ENCODE assay signal across 1 cellular context in the genomic region with DNA sequence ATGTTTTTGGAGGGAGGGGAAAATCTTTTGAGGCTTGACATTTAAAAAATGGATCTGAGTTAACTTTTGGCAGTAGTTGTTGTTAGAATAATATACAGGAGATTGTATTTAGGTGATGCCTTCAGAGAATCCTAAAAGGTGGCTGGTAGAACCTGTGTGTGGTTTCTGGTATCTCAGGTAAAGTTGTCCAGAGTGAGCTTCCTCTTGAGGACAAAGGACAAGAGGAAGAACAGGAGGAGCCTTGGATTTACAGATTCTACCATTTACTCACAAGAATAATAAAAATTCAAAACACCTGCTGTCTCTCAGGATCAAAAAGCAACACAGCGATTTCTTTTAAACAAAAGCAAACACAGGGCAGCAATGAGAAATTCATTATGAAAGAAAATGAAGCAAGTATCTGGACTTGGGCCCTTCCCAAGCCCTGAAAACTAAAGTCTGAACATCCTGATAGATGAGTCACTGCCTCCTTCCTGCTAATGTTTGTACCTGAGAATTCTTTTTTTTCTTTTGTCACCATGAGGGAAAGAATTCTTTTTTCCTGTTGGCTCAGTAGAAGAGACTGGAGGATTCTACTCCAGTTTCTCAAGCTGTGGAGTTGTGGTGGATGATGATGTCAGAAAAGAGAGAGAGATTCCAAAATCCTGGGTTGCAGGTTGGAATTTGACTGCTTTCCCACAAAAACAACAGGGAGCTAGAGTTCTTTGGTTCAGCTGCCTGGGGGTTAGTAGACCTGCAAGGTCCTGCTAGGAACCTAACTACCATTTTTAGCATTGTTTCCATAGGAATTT.
A peak's percentile ranks its signal among the peaks of the same experiment; 100 is the strongest.
TF ChIP-seq lines count a peak whose summit lies in the region.

No MANE protein-coding gene starts in this region.

TF ChIP-seq in GM23338, 12 proteins besides CTCF, POLR2A, EP300 and RAD21 (continued from another document):
- TF ChIP-seq, protein P1, sequence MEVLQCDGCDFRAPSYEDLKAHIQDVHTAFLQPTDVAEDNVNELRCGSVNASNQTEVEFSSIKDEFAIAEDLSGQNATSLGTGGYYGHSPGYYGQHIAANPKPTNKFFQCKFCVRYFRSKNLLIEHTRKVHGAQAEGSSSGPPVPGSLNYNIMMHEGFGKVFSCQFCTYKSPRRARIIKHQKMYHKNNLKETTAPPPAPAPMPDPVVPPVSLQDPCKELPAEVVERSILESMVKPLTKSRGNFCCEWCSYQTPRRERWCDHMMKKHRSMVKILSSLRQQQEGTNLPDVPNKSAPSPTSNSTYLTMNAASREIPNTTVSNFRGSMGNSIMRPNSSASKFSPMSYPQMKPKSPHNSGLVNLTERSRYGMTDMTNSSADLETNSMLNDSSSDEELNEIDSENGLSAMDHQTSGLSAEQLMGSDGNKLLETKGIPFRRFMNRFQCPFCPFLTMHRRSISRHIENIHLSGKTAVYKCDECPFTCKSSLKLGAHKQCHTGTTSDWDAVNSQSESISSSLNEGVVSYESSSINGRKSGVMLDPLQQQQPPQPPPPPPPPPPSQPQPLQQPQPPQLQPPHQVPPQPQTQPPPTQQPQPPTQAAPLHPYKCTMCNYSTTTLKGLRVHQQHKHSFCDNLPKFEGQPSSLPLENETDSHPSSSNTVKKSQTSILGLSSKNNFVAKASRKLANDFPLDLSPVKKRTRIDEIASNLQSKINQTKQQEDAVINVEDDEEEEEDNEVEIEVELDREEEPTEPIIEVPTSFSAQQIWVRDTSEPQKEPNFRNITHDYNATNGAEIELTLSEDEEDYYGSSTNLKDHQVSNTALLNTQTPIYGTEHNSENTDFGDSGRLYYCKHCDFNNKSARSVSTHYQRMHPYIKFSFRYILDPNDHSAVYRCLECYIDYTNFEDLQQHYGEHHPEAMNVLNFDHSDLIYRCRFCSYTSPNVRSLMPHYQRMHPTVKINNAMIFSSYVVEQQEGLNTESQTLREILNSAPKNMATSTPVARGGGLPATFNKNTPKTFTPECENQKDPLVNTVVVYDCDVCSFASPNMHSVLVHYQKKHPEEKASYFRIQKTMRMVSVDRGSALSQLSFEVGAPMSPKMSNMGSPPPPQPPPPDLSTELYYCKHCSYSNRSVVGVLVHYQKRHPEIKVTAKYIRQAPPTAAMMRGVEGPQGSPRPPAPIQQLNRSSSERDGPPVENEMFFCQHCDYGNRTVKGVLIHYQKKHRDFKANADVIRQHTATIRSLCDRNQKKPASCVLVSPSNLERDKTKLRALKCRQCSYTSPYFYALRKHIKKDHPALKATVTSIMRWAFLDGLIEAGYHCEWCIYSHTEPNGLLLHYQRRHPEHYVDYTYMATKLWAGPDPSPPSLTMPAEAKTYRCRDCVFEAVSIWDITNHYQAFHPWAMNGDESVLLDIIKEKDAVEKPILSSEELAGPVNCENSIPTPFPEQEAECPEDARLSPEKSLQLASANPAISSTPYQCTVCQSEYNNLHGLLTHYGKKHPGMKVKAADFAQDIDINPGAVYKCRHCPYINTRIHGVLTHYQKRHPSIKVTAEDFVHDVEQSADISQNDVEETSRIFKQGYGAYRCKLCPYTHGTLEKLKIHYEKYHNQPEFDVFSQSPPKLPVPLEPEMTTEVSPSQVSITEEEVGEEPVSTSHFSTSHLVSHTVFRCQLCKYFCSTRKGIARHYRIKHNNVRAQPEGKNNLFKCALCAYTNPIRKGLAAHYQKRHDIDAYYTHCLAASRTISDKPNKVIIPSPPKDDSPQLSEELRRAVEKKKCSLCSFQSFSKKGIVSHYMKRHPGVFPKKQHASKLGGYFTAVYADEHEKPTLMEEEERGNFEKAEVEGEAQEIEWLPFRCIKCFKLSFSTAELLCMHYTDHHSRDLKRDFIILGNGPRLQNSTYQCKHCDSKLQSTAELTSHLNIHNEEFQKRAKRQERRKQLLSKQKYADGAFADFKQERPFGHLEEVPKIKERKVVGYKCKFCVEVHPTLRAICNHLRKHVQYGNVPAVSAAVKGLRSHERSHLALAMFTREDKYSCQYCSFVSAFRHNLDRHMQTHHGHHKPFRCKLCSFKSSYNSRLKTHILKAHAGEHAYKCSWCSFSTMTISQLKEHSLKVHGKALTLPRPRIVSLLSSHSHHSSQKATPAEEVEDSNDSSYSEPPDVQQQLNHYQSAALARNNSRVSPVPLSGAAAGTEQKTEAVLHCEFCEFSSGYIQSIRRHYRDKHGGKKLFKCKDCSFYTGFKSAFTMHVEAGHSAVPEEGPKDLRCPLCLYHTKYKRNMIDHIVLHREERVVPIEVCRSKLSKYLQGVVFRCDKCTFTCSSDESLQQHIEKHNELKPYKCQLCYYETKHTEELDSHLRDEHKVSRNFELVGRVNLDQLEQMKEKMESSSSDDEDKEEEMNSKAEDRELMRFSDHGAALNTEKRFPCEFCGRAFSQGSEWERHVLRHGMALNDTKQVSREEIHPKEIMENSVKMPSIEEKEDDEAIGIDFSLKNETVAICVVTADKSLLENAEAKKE (CRISPR knock-in tag; IDR thresholded peaks at IDR 0.05), result peak; percentile 69; the same call in 1 of the 2 replicates
- TF ChIP-seq ZNF331 (CRISPR knock-in tag; IDR thresholded peaks at IDR 0.05; ENCODE audit: low read depth) (no peak), EZH2 (IDR thresholded peaks at IDR 0.05; ENCODE audit: low read depth, unreplicated experiment) (no peak), CREB1 (CRISPR knock-in tag; IDR thresholded peaks at IDR 0.05; ENCODE audit: low read depth) (peak; percentile 69)
